1 cellular context compared by ENCODE assay signal in the genomic region with DNA sequence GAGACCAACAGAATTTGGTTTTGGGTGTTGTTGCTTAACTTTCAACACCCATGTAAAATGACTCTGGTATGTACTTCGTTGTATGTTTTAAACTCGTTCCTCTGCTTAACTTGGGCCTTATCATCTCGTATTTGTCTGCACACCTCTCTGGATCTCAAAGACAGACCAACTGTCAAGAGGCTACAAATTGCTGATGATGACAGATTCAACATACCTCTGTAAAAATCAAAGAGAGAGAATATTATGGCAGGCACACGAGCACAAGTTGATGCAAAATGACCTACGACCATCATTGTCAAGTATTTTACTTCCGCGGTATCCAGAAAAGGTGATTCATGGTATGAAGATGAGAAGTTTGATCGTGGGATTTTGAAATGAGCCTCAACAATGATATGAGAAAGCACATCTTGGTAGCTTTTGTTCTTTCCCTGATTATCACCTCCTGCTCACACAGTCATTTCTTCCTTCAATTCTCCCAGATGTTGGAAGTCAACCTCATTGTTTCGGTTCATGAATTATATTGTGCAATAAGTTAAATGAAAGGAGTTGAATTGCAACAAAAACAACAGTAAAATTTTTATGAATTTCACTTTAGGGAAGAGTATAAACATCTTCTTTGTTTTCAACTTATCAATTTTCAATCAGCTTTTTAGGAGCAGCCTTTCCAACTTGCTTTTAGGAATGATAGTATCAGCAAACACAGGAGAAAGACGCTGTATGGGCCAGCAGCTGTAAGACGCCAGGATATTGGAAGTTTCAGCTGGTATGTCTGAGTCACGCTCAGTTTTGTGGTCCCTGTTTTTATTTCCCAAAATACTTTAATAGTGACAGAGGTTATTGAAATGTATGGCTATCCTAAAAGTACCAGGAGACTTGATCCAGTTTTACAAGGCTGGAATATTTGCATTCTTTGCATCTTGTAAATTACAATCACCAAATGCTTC.
TF ChIP-seq lines count a peak whose summit lies in the region.

No MANE protein-coding gene starts in this region.

TF ChIP-seq in GM23338, 12 proteins besides CTCF, POLR2A, EP300 and RAD21 (continued from another document):
- TF ChIP-seq, protein P1, sequence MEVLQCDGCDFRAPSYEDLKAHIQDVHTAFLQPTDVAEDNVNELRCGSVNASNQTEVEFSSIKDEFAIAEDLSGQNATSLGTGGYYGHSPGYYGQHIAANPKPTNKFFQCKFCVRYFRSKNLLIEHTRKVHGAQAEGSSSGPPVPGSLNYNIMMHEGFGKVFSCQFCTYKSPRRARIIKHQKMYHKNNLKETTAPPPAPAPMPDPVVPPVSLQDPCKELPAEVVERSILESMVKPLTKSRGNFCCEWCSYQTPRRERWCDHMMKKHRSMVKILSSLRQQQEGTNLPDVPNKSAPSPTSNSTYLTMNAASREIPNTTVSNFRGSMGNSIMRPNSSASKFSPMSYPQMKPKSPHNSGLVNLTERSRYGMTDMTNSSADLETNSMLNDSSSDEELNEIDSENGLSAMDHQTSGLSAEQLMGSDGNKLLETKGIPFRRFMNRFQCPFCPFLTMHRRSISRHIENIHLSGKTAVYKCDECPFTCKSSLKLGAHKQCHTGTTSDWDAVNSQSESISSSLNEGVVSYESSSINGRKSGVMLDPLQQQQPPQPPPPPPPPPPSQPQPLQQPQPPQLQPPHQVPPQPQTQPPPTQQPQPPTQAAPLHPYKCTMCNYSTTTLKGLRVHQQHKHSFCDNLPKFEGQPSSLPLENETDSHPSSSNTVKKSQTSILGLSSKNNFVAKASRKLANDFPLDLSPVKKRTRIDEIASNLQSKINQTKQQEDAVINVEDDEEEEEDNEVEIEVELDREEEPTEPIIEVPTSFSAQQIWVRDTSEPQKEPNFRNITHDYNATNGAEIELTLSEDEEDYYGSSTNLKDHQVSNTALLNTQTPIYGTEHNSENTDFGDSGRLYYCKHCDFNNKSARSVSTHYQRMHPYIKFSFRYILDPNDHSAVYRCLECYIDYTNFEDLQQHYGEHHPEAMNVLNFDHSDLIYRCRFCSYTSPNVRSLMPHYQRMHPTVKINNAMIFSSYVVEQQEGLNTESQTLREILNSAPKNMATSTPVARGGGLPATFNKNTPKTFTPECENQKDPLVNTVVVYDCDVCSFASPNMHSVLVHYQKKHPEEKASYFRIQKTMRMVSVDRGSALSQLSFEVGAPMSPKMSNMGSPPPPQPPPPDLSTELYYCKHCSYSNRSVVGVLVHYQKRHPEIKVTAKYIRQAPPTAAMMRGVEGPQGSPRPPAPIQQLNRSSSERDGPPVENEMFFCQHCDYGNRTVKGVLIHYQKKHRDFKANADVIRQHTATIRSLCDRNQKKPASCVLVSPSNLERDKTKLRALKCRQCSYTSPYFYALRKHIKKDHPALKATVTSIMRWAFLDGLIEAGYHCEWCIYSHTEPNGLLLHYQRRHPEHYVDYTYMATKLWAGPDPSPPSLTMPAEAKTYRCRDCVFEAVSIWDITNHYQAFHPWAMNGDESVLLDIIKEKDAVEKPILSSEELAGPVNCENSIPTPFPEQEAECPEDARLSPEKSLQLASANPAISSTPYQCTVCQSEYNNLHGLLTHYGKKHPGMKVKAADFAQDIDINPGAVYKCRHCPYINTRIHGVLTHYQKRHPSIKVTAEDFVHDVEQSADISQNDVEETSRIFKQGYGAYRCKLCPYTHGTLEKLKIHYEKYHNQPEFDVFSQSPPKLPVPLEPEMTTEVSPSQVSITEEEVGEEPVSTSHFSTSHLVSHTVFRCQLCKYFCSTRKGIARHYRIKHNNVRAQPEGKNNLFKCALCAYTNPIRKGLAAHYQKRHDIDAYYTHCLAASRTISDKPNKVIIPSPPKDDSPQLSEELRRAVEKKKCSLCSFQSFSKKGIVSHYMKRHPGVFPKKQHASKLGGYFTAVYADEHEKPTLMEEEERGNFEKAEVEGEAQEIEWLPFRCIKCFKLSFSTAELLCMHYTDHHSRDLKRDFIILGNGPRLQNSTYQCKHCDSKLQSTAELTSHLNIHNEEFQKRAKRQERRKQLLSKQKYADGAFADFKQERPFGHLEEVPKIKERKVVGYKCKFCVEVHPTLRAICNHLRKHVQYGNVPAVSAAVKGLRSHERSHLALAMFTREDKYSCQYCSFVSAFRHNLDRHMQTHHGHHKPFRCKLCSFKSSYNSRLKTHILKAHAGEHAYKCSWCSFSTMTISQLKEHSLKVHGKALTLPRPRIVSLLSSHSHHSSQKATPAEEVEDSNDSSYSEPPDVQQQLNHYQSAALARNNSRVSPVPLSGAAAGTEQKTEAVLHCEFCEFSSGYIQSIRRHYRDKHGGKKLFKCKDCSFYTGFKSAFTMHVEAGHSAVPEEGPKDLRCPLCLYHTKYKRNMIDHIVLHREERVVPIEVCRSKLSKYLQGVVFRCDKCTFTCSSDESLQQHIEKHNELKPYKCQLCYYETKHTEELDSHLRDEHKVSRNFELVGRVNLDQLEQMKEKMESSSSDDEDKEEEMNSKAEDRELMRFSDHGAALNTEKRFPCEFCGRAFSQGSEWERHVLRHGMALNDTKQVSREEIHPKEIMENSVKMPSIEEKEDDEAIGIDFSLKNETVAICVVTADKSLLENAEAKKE (CRISPR knock-in tag; IDR thresholded peaks at IDR 0.05) = no peak
- TF ChIP-seq CREB1 (CRISPR knock-in tag; IDR thresholded peaks at IDR 0.05; ENCODE audit: low read depth) (no peak), ZNF114 (CRISPR knock-in tag; IDR thresholded peaks at IDR 0.05) (no peak)
- TF ChIP-seq, protein P2, sequence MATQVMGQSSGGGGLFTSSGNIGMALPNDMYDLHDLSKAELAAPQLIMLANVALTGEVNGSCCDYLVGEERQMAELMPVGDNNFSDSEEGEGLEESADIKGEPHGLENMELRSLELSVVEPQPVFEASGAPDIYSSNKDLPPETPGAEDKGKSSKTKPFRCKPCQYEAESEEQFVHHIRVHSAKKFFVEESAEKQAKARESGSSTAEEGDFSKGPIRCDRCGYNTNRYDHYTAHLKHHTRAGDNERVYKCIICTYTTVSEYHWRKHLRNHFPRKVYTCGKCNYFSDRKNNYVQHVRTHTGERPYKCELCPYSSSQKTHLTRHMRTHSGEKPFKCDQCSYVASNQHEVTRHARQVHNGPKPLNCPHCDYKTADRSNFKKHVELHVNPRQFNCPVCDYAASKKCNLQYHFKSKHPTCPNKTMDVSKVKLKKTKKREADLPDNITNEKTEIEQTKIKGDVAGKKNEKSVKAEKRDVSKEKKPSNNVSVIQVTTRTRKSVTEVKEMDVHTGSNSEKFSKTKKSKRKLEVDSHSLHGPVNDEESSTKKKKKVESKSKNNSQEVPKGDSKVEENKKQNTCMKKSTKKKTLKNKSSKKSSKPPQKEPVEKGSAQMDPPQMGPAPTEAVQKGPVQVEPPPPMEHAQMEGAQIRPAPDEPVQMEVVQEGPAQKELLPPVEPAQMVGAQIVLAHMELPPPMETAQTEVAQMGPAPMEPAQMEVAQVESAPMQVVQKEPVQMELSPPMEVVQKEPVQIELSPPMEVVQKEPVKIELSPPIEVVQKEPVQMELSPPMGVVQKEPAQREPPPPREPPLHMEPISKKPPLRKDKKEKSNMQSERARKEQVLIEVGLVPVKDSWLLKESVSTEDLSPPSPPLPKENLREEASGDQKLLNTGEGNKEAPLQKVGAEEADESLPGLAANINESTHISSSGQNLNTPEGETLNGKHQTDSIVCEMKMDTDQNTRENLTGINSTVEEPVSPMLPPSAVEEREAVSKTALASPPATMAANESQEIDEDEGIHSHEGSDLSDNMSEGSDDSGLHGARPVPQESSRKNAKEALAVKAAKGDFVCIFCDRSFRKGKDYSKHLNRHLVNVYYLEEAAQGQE (IDR thresholded peaks at IDR 0.05; ENCODE audit: unreplicated experiment) = no peak
